34 cellular contexts compared by ENCODE assay signal in genomic region chr6:31135710-31136109, GRCh38. TPM values are rescaled to one million over a fixed set of nuclear protein-coding genes. Genes with fewer than 3 reads are reported as not detected.
"Had no signal": no experiment of that assay in that cellular context is flagged by ENCODE, and none has a peak within 500 bp of the region (broad histone marks: within the 10 kb centered on the region; RNA-seq: fewer than 3 reads in every experiment).

No MANE protein-coding gene starts in this region.

- H3K36me3 ChIP-seq: colonic mucosa, esophagus squamous epithelium, gastrocnemius medialis, heart right ventricle, left lung, lower lobe of right lung had no signal

- H3K27ac ChIP-seq: colonic mucosa, epithelial cell of prostate, esophagus squamous epithelium, gastrocnemius medialis, heart right ventricle, left lung, lower lobe of right lung had no signal

- H3K4me3 Mint-ChIP-seq: dendritic cell treated with granulocyte-macrophage colony-stimulating factor and Interleukin-4, amounts not matched to agents 40 ng/mL and 50 ng/mL, for 4 days; effector memory CD8-positive, alpha-beta T cell; endodermal cell; naive thymus-derived CD4-positive, alpha-beta T cell had no signal

- H3K36me3 Mint-ChIP-seq: naive thymus-derived CD4-positive, alpha-beta T cell had no signal

- FAIRE-seq: endometrium, islet of Langerhans, keratinocyte had no signal

- DNase-seq: colonic mucosa; cortex of kidney; effector CD8-positive, alpha-beta T cell; effector memory CD8-positive, alpha-beta T cell; endodermal cell; erythroblast; esophagus squamous epithelium; foreskin fibroblast; foreskin melanocyte; gastrocnemius medialis; glutamatergic neuron; head of caudate nucleus; heart right ventricle; hippocampal formation; left cardiac atrium; left lung; left ventricle myocardium superior; lower lobe of right lung; mesenchymal stem cell; midbrain; naive thymus-derived CD4-positive, alpha-beta T cell had no signal

- H3K9me3 ChIP-seq: colonic mucosa, esophagus squamous epithelium, gastrocnemius medialis, heart right ventricle, left lung, lower lobe of right lung had no signal

- H3K9me3 Mint-ChIP-seq: dendritic cell treated with granulocyte-macrophage colony-stimulating factor and Interleukin-4, amounts not matched to agents 40 ng/mL and 50 ng/mL, for 4 days; effector memory CD8-positive, alpha-beta T cell; endodermal cell had no signal

- H3K27me3 ChIP-seq: colonic mucosa, esophagus squamous epithelium, gastrocnemius medialis, heart right ventricle, left lung had no signal

- H3K4me3 ChIP-seq: colonic mucosa, esophagus squamous epithelium, gastrocnemius medialis, heart right ventricle, left lung, lower lobe of right lung had no signal

- ATAC-seq: effector memory CD8-positive, alpha-beta T cell; esophagus mucosa; gastrocnemius medialis; heart right ventricle; left cardiac atrium; left lung; left ventricle myocardium superior; lower lobe of right lung; naive thymus-derived CD4-positive, alpha-beta T cell had no signal

- H3K4me1 ChIP-seq: colonic mucosa, gastrocnemius medialis had no signal

- H3K27ac Mint-ChIP-seq: dendritic cell treated with granulocyte-macrophage colony-stimulating factor and Interleukin-4, amounts not matched to agents 40 ng/mL and 50 ng/mL, for 4 days; effector memory CD8-positive, alpha-beta T cell; endodermal cell had no signal

RNA-seq across cellular contexts. Expression of gene PSORS1C2, which starts 3.2 kb away (rescaled TPM):
- total RNA-seq: colonic mucosa; dermis microvascular lymphatic vessel endothelial cell; endodermal cell; gastrocnemius medialis; glomerular endothelial cell; heart right ventricle; kidney epithelial cell; left cardiac atrium; left lung; left ventricle myocardium superior; lower lobe of right lung; lung microvascular endothelial cell; mesenteric fat pad; mononuclear cell; mucosa of gallbladder; naive thymus-derived CD4-positive, alpha-beta T cell had no signal
- polyA plus RNA-seq: heart right ventricle; keratinocyte; naive thymus-derived CD4-positive, alpha-beta T cell had no signal

RNA-seq across cellular contexts. Expression of gene CDSN, which starts 15.5 kb away (rescaled TPM):
- total RNA-seq: colonic mucosa; endodermal cell; gastrocnemius medialis; glomerular endothelial cell; kidney epithelial cell; left ventricle myocardium superior; lower lobe of right lung; lung microvascular endothelial cell; mesenteric fat pad; mononuclear cell; naive thymus-derived CD4-positive, alpha-beta T cell had no signal
- polyA plus RNA-seq: naive thymus-derived CD4-positive, alpha-beta T cell had no signal

RNA-seq across cellular contexts. Expression of gene PSORS1C1, which starts 21.1 kb away (rescaled TPM):
- total RNA-seq: gastrocnemius medialis; mononuclear cell; naive thymus-derived CD4-positive, alpha-beta T cell had no signal
- polyA plus RNA-seq: naive thymus-derived CD4-positive, alpha-beta T cell had no signal
